ENCODE assay signal across 7 cellular contexts in genomic region chr12:6323340-6323994, GRCh38. TPM values are rescaled to one million over a fixed set of nuclear protein-coding genes. Genes with fewer than 3 reads are reported as not detected.
A peak's percentile ranks its signal among the peaks of the same experiment; 100 is the strongest.
DNase-seq lines count a peak whose midpoint lies in the region; ATAC-seq and TF ChIP-seq lines count a peak whose summit lies in the region.

No MANE protein-coding gene starts in this region.

- peak; percentile 45 for DNase-seq in G401 (ENCODE audit: low spot score)
- DNase-seq in GM23248, result peak; percentile 98
- DNase-seq in NCI-H146 treated with DMSO at 0.1 percent for 48 hours (lab: John Stamatoyannopoulos, UW; ENCODE audit: unreplicated experiment), result peak; percentile 65
- DNase-seq in activated B cell treated with CpG ODN at 0.5 μM for 24 hours, result no peak
- peak; percentile 58 for DNase-seq in lung (ENCODE audit: low spot score)
- peak; percentile 43 for DNase-seq in testis

- H3K9me3 Mint-ChIP-seq in activated B cell treated with CpG ODN at 0.5 μM for 24 hours, result no peaks in the 10 kb centered on the region

- CTCF ChIA-PET in activated B cell treated with CpG ODN at 0.5 μM for 24 hours (lab: Charles Lee), result no interaction called here

- peaks cover 10% of the 10 kb centered on the region for H3K79me2 ChIP-seq in GM23248 (ENCODE audit: insufficient read depth)

- peak overlapping the region; percentile 78 for H3K27ac ChIP-seq in GM23248
- peak overlapping the region; percentile 9 to 93 for H3K27ac ChIP-seq in lung (ENCODE audit: low read depth in 1 of 2, low read length in 1 of 2)
- H3K27ac ChIP-seq in testis, result peak overlapping the region; percentile 63 to 72

- peak overlapping the region; percentile 58 for H3K4me2 ChIP-seq in GM23248 (ENCODE audit: unreplicated experiment)

- intact Hi-C loops in activated B cell treated with CpG ODN at 0.5 μM for 24 hours (cut with micrococcal nuclease) (loop anchor here (1.0 to 5.0 kb wide), 2 partner anchors 44 to 214 kb away; no protein-coding TSS in a partner anchor), testis (cut with DNase I; ENCODE audit: low total_unique reads) (no loop called here)

- H3K4me3 ChIP-seq in GM23248, result peak overlapping the region; percentile 28
- H3K4me3 ChIP-seq in endocrine pancreas (ENCODE audit: control insufficient read depth, insufficient read depth, low read length), result no peak overlapping the region
- H3K4me3 ChIP-seq in lung, result no peak overlapping the region
- H3K4me3 ChIP-seq in testis, result no peak overlapping the region

- POLR2A ChIA-PET in activated B cell treated with CpG ODN at 0.5 μM for 24 hours (lab: Charles Lee), result no interaction called here

- peak overlapping the region; percentile 60 for H3K9ac ChIP-seq in GM23248
- H3K9ac ChIP-seq in endocrine pancreas (ENCODE audit: control insufficient read depth, insufficient read depth, low read length), result peak overlapping the region; percentile 15

- H3K4me1 ChIP-seq in GM23248 (ENCODE audit: insufficient read depth) (peaks cover 32% of the 10 kb centered on the region), endocrine pancreas (ENCODE audit: control insufficient read depth, insufficient read depth, low read length) (no peaks in the 10 kb centered on the region), lung (ENCODE audit: control insufficient read depth in 2 of 2, insufficient read depth in 2 of 2, low read length in 2 of 2) (peaks cover 3 to 19% of the 10 kb centered on the region in 2 donors), testis (peaks cover 44% of the 10 kb centered on the region)

- no peak for TF ChIP-seq CTCF in activated B cell treated with CpG ODN at 0.5 μM for 24 hours (IDR thresholded peaks at IDR 0.05)
- no peak for TF ChIP-seq CTCF in lung (IDR thresholded peaks at IDR 0.05; ENCODE audit: control extremely low read depth, extremely low read depth)
- TF ChIP-seq CTCF in testis (IDR thresholded peaks at IDR 0.05), result peak; percentile 17 to 60 (median 36)

- peaks cover 51% of the 10 kb centered on the region for H3F3A ChIP-seq in GM23248 (ENCODE audit: insufficient read depth)

- no peaks in the 10 kb centered on the region for H3K9me3 ChIP-seq in GM23248 (ENCODE audit: low read depth)
- H3K9me3 ChIP-seq in endocrine pancreas (ENCODE audit: control insufficient read depth, low read length), result no peaks in the 10 kb centered on the region
- no peaks in the 10 kb centered on the region for H3K9me3 ChIP-seq in lung (ENCODE audit: control insufficient read depth in 2 of 2, insufficient read depth in 1 of 2, low read length in 1 of 2)
- no peaks in the 10 kb centered on the region for H3K9me3 ChIP-seq in testis

- H3K27me3 ChIP-seq in GM23248 (replicated peaks; ENCODE audit: insufficient read depth) (no peaks in the 10 kb centered on the region), endocrine pancreas (ENCODE audit: control insufficient read depth, insufficient read depth, low read length) (no peaks in the 10 kb centered on the region), lung (ENCODE audit: control insufficient read depth, insufficient read depth) (no peaks in the 10 kb centered on the region), testis (no peaks in the 10 kb centered on the region)

- no peaks in the 10 kb centered on the region for H3K36me3 Mint-ChIP-seq in activated B cell treated with CpG ODN at 0.5 μM for 24 hours (ENCODE audit: low read depth)

- peak overlapping the region; percentile 8 for H3K4me3 Mint-ChIP-seq in activated B cell treated with CpG ODN at 0.5 μM for 24 hours

- 6% methylated on average over 14 of the region's 14 CpGs for WGBS in GM23248 (ENCODE audit: low coverage in 1 of 2, low lambda C conversion rate in 2 of 2, missing lambda C conversion rate in 2 of 2), 2 experiments
- WGBS in lung, 2 donors, result 1 to 6% methylated on average over 14 of the region's 14 CpGs
- 26 to 30% methylated on average over 14 of the region's 14 CpGs for WGBS in testis, 2 donors

- peaks cover 77% of the 10 kb centered on the region for H3K27me3 Mint-ChIP-seq in activated B cell treated with CpG ODN at 0.5 μM for 24 hours

- in situ Hi-C loops in G401 (cut with HindIII; ENCODE audit: low sequenced_read_pairs), result no loop called here
- in situ Hi-C loops in GM23248 (cut with MboI), result no loop called here

- ATAC-seq in activated B cell treated with CpG ODN at 0.5 μM for 24 hours (ENCODE audit: low read depth) (peak; percentile 63), lung (ENCODE audit: insufficient read depth, low FRiP score) (peak; percentile 51)

- peak overlapping the region; percentile 36; the same call in 1 of the 2 replicates for H2AFZ ChIP-seq in GM23248

- no peaks in the 10 kb centered on the region for H4K20me1 ChIP-seq in GM23248 (ENCODE audit: insufficient read depth)

- H3K4me1 Mint-ChIP-seq in activated B cell treated with CpG ODN at 0.5 μM for 24 hours, result peaks cover 19% of the 10 kb centered on the region

- peak overlapping the region; percentile 42 for H3K27ac Mint-ChIP-seq in activated B cell treated with CpG ODN at 0.5 μM for 24 hours

- no peaks in the 10 kb centered on the region for H3K9me2 ChIP-seq in GM23248 (ENCODE audit: insufficient read depth)

- no peak for TF ChIP-seq POLR2A in testis (IDR thresholded peaks at IDR 0.05)

- H3K36me3 ChIP-seq in GM23248 (ENCODE audit: low read depth) (peaks cover 15% of the 10 kb centered on the region; the same call in 1 of the 2 replicates), endocrine pancreas (ENCODE audit: control insufficient read depth, insufficient read depth, low read length) (peaks cover 2% of the 10 kb centered on the region), lung (ENCODE audit: control insufficient read depth in 2 of 2, insufficient read depth in 2 of 2, low read length in 2 of 2) (peaks cover 0 to 13% of the 10 kb centered on the region in 2 donors), testis (ENCODE audit: low read depth, missing control alignments) (no peaks in the 10 kb centered on the region)

RNA-seq across cellular contexts. Expression of gene PLEKHG6, which starts 13.0 kb away (rescaled TPM):
- total RNA-seq in G401 (2014; rRNA removed; shearing (Covaris generic)), result 0.06 and 0.14 TPM in 2 replicates
- not detected in 2 replicates for total RNA-seq in GM23248 (2014; rRNA removed; shearing (Covaris generic))
- 0.30 TPM in 1 of 2 replicates, not detected in the other for polyA plus RNA-seq in GM23248 (2016; fragmentation: Nextera tagmentation; extraction: Ambion mirVana)
- total RNA-seq in activated B cell treated with CpG ODN at 0.5 μM for 24 hours, result not detected in 2 replicates
- total RNA-seq in lung, result 1 to 10 TPM; 1.6 to 2.9 TPM
- polyA plus RNA-seq in lung, result 1 to 10 TPM in 1 of 2 donors, under 1 TPM in 1; 0.74 to 2.9 TPM
- 1 to 10 TPM in 1 of 2 donors, under 1 TPM in 1; 0.87 to 2.0 TPM for total RNA-seq in testis
- 2.2 TPM for polyA plus RNA-seq in testis (ENCODE audit: insufficient read depth, low read depth, low replicate concordance)

RNA-seq across cellular contexts. Expression of gene TNFRSF1A, which starts 18.4 kb away (rescaled TPM):
- total RNA-seq in G401 (2014; rRNA removed; shearing (Covaris generic)), result 87.6 and 118 TPM in 2 replicates
- total RNA-seq in GM23248 (2014; rRNA removed; shearing (Covaris generic)), result 247 and 343 TPM in 2 replicates
- 183 and 197 TPM in 2 replicates for polyA plus RNA-seq in GM23248 (2016; fragmentation: Nextera tagmentation; extraction: Ambion mirVana)
- total RNA-seq in activated B cell treated with CpG ODN at 0.5 μM for 24 hours, result 0.37 TPM in 1 of 2 replicates, not detected in the other
- 100 to 1,000 TPM; 175 to 184 TPM for total RNA-seq in lung
- 100 to 1,000 TPM in 1 of 2 donors, 10 to 100 TPM in 1; 81.6 to 182 TPM for polyA plus RNA-seq in lung
- total RNA-seq in testis, result 100 to 1,000 TPM in 1 of 2 donors, 10 to 100 TPM in 1; 94.6 to 106 TPM
- polyA plus RNA-seq in testis (ENCODE audit: insufficient read depth, low read depth, low replicate concordance), result 59.8 TPM

RNA-seq across cellular contexts. Expression of gene SCNN1A, which starts 51.9 kb away (rescaled TPM):
- total RNA-seq in G401 (2014; rRNA removed; shearing (Covaris generic)), result 28.7 and 67.9 TPM in 2 replicates
- 0.76 TPM in 1 of 2 replicates, not detected in the other for total RNA-seq in GM23248 (2014; rRNA removed; shearing (Covaris generic))
- polyA plus RNA-seq in GM23248 (2016; fragmentation: Nextera tagmentation; extraction: Ambion mirVana) (0.25 and 0.59 TPM in 2 replicates), lung (100 to 1,000 TPM in 1 of 2 donors, 10 to 100 TPM in 1; 86.6 to 129 TPM), testis (ENCODE audit: insufficient read depth, low read depth, low replicate concordance) (14.6 TPM)
- total RNA-seq in activated B cell treated with CpG ODN at 0.5 μM for 24 hours (not detected in 2 replicates), lung (100 to 1,000 TPM; 122 to 312 TPM), testis (10 to 100 TPM; 22.7 to 43.1 TPM)

Comparison
In these comparisons a context has a peak if more than half of its experiments do, and no peak if none do; other contexts are left out.
1. CTCF ChIP-seq: peak in testis (3 of 3); none in activated B cell treated with CpG ODN at 0.5 μM for 24 hours (single experiment) and lung (single experiment).
2. RNA of gene TNFRSF1A, which starts 18.4 kb away (total RNA-seq): 247 to 343 TPM in GM23248, 175 to 184 TPM in lung, 87.6 to 118 TPM in G401 and 94.6 to 106 TPM in testis; 0.37 TPM in activated B cell treated with CpG ODN at 0.5 μM for 24 hours; every median in the first group is over 10 times any median in the second.
3. RNA of gene SCNN1A, which starts 51.9 kb away (total RNA-seq): 122 to 312 TPM in lung, 28.7 to 67.9 TPM in G401 and 22.7 to 43.1 TPM in testis; 0.76 TPM in GM23248 and not detected in activated B cell treated with CpG ODN at 0.5 μM for 24 hours; every median in the first group is over 10 times any median in the second.
4. Peak in every context shown above with its lines, with median percentiles within 50 percentile points of each other: H3K27ac ChIP-seq.